In genomic region chr11:793556-793955, GRCh38 we compare ENCODE assay signal across 22 cellular contexts. TPM values are rescaled to one million over a fixed set of nuclear protein-coding genes. Genes with fewer than 3 reads are reported as not detected.
DNase-seq lines count a peak whose midpoint lies in the region.
"Had no signal": no experiment of that assay in that cellular context is flagged by ENCODE, and none has a peak within 500 bp of the region (broad histone marks: within the 10 kb centered on the region; RNA-seq: fewer than 3 reads in every experiment).

No MANE protein-coding gene starts in this region.

- DNase-seq in DMS 273 (lab: John Stamatoyannopoulos, UW; ENCODE audit: unreplicated experiment) = peak; percentile 95
- peak; percentile 22 for DNase-seq in M059J (ENCODE audit: low read depth)
- no peak for DNase-seq in activated T-helper 1 cell treated with anti-CD3 and anti-CD28 coated beads, Interleukin-12 subunit alpha, Interleukin-12 subunit beta, Interleukin-2, Interleukin-4 antibody, amounts not matched to agents 30 ng/mL and 10 ng/mL and 1 ng/mL, durations not matched to agents 14 hours and 24 hours and 36 hours (ENCODE audit: low spot score)
- DNase-seq in myocyte (ENCODE audit: low read depth) = peak; percentile 49
- no peak for DNase-seq in NCI-H146 treated with DMSO at 0.1 percent for 48 hours (lab: John Stamatoyannopoulos, UW; ENCODE audit: unreplicated experiment)
- DNase-seq in putamen (ENCODE audit: low spot score) = no peak
- no peak for DNase-seq in activated CD8-positive, alpha-beta memory T cell treated with anti-CD3 and anti-CD28 coated beads, Interleukin-2, amount 50 U/mL, for 4 hours
- DNase-seq: foreskin fibroblast; hypothalamus; Kasumi-1; lower lobe of right lung; NCI-H1092 treated with DMSO at 0.1 percent for 48 hours; NCI-H774; nucleus accumbens; OCI-M1; SHP77; stimulated activated CD4-positive, alpha-beta T cell treated with anti-CD3 and anti-CD28 coated beads, Interleukin-2, amount 100 ng/mL, for 48 hours; stimulated activated naive CD8-positive, alpha-beta T cell treated with anti-CD3 and anti-CD28 coated beads, Interleukin-15, amount 100 ng/mL, for 72 hours; transverse colon had no signal

- H3K36me3 Mint-ChIP-seq in activated T-helper 1 cell treated with anti-CD3 and anti-CD28 coated beads, Interleukin-12 subunit alpha, Interleukin-12 subunit beta, Interleukin-2, Interleukin-4 antibody, amounts not matched to agents 30 ng/mL and 10 ng/mL and 1 ng/mL, durations not matched to agents 14 hours and 24 hours and 36 hours (ENCODE audit: low read depth) = peaks cover 6% of the 10 kb centered on the region

- H3K4me3 Mint-ChIP-seq in activated T-helper 1 cell treated with anti-CD3 and anti-CD28 coated beads, Interleukin-12 subunit alpha, Interleukin-12 subunit beta, Interleukin-2, Interleukin-4 antibody, amounts not matched to agents 30 ng/mL and 10 ng/mL and 1 ng/mL, durations not matched to agents 14 hours and 24 hours and 36 hours = peak overlapping the region; percentile 59

- H3K27ac Mint-ChIP-seq in activated T-helper 1 cell treated with anti-CD3 and anti-CD28 coated beads, Interleukin-12 subunit alpha, Interleukin-12 subunit beta, Interleukin-2, Interleukin-4 antibody, amounts not matched to agents 30 ng/mL and 10 ng/mL and 1 ng/mL, durations not matched to agents 14 hours and 24 hours and 36 hours = no peak overlapping the region

- H3K9me3 Mint-ChIP-seq in activated T-helper 1 cell treated with anti-CD3 and anti-CD28 coated beads, Interleukin-12 subunit alpha, Interleukin-12 subunit beta, Interleukin-2, Interleukin-4 antibody, amounts not matched to agents 30 ng/mL and 10 ng/mL and 1 ng/mL, durations not matched to agents 14 hours and 24 hours and 36 hours = no peaks in the 10 kb centered on the region
- H3K9me3 Mint-ChIP-seq: stimulated activated naive CD8-positive, alpha-beta T cell treated with anti-CD3 and anti-CD28 coated beads, Interleukin-15, amount 100 ng/mL, for 72 hours had no signal

- intact Hi-C loops in activated T-helper 1 cell treated with anti-CD3 and anti-CD28 coated beads, Interleukin-12 subunit alpha, Interleukin-12 subunit beta, Interleukin-2, Interleukin-4 antibody, amounts not matched to agents 30 ng/mL and 10 ng/mL and 1 ng/mL, durations not matched to agents 14 hours and 24 hours and 36 hours (cut with micrococcal nuclease) = no loop called here

- peaks cover 4% of the 10 kb centered on the region for H3K4me1 Mint-ChIP-seq in activated T-helper 1 cell treated with anti-CD3 and anti-CD28 coated beads, Interleukin-12 subunit alpha, Interleukin-12 subunit beta, Interleukin-2, Interleukin-4 antibody, amounts not matched to agents 30 ng/mL and 10 ng/mL and 1 ng/mL, durations not matched to agents 14 hours and 24 hours and 36 hours (ENCODE audit: low read depth)

- H3K27me3 Mint-ChIP-seq in activated T-helper 1 cell treated with anti-CD3 and anti-CD28 coated beads, Interleukin-12 subunit alpha, Interleukin-12 subunit beta, Interleukin-2, Interleukin-4 antibody, amounts not matched to agents 30 ng/mL and 10 ng/mL and 1 ng/mL, durations not matched to agents 14 hours and 24 hours and 36 hours (ENCODE audit: insufficient read depth) = no peaks in the 10 kb centered on the region
- H3K27me3 Mint-ChIP-seq: stimulated activated naive CD8-positive, alpha-beta T cell treated with anti-CD3 and anti-CD28 coated beads, Interleukin-15, amount 100 ng/mL, for 72 hours had no signal

RNA-seq across cellular contexts. Expression of gene CEND1, which starts 3.7 kb away (rescaled TPM):
- total RNA-seq in M059J (2014; rRNA removed; shearing (Covaris generic)) = not detected in 2 replicates
- total RNA-seq in activated T-helper 1 cell treated with anti-CD3 and anti-CD28 coated beads, Interleukin-12 subunit alpha, Interleukin-12 subunit beta, Interleukin-2, Interleukin-4 antibody, amounts not matched to agents 30 ng/mL and 10 ng/mL and 1 ng/mL, durations not matched to agents 14 hours and 24 hours and 36 hours = 7.1 and 7.2 TPM in 2 replicates
- 0.53 and 0.94 TPM in 2 replicates for total RNA-seq in myocyte
- 1.2 TPM for polyA plus RNA-seq in myocyte (2012)
- total RNA-seq: breast epithelium, epithelial cell of proximal tubule, lower lobe of right lung, smooth muscle cell had no signal

RNA-seq across cellular contexts. Expression of gene SLC25A22, which starts 4.5 kb away (rescaled TPM):
- total RNA-seq in M059J (2014; rRNA removed; shearing (Covaris generic)) = 7.5 and 26.5 TPM in 2 replicates
- 87.6 and 92.0 TPM in 2 replicates for total RNA-seq in activated T-helper 1 cell treated with anti-CD3 and anti-CD28 coated beads, Interleukin-12 subunit alpha, Interleukin-12 subunit beta, Interleukin-2, Interleukin-4 antibody, amounts not matched to agents 30 ng/mL and 10 ng/mL and 1 ng/mL, durations not matched to agents 14 hours and 24 hours and 36 hours
- 8.0 and 15.5 TPM in 2 replicates for total RNA-seq in myocyte
- polyA plus RNA-seq in myocyte (2012) = 13.6 TPM

RNA-seq across cellular contexts. Expression of gene PIDD1, which starts 11.5 kb away (rescaled TPM):
- total RNA-seq in M059J (2014; rRNA removed; shearing (Covaris generic)) = 3.3 and 8.2 TPM in 2 replicates
- 25.2 and 27.9 TPM in 2 replicates for total RNA-seq in activated T-helper 1 cell treated with anti-CD3 and anti-CD28 coated beads, Interleukin-12 subunit alpha, Interleukin-12 subunit beta, Interleukin-2, Interleukin-4 antibody, amounts not matched to agents 30 ng/mL and 10 ng/mL and 1 ng/mL, durations not matched to agents 14 hours and 24 hours and 36 hours
- 10.5 and 14.7 TPM in 2 replicates for total RNA-seq in myocyte
- polyA plus RNA-seq in myocyte (2012) = 11.7 TPM

RNA-seq across cellular contexts. Expression of gene RPLP2, which starts 16.2 kb away (rescaled TPM):
- total RNA-seq in M059J (2014; rRNA removed; shearing (Covaris generic)) = 714 and 877 TPM in 2 replicates
- 2,072 and 2,148 TPM in 2 replicates for total RNA-seq in activated T-helper 1 cell treated with anti-CD3 and anti-CD28 coated beads, Interleukin-12 subunit alpha, Interleukin-12 subunit beta, Interleukin-2, Interleukin-4 antibody, amounts not matched to agents 30 ng/mL and 10 ng/mL and 1 ng/mL, durations not matched to agents 14 hours and 24 hours and 36 hours
- 381 and 504 TPM in 2 replicates for total RNA-seq in myocyte
- polyA plus RNA-seq in myocyte (2012) = 1,554 TPM

RNA-seq across cellular contexts. Expression of gene GATD1, which starts 16.3 kb away (rescaled TPM):
- total RNA-seq in M059J (2014; rRNA removed; shearing (Covaris generic)) = 22.5 and 25.6 TPM in 2 replicates
- total RNA-seq in activated T-helper 1 cell treated with anti-CD3 and anti-CD28 coated beads, Interleukin-12 subunit alpha, Interleukin-12 subunit beta, Interleukin-2, Interleukin-4 antibody, amounts not matched to agents 30 ng/mL and 10 ng/mL and 1 ng/mL, durations not matched to agents 14 hours and 24 hours and 36 hours = 70.4 and 81.7 TPM in 2 replicates
- 34.5 and 45.8 TPM in 2 replicates for total RNA-seq in myocyte
- polyA plus RNA-seq in myocyte (2012) = 49.6 TPM

Comparison
In these comparisons a context has a peak if more than half of its experiments do, and no peak if none do; other contexts are left out.
1. DNase-seq: peak in DMS 273 (single experiment), M059J (single experiment) and myocyte (single experiment); none in activated T-helper 1 cell treated with anti-CD3 and anti-CD28 coated beads, Interleukin-12 subunit alpha, Interleukin-12 subunit beta, Interleukin-2, Interleukin-4 antibody, amounts not matched to agents 30 ng/mL and 10 ng/mL and 1 ng/mL, durations not matched to agents 14 hours and 24 hours and 36 hours (single experiment), NCI-H146 treated with DMSO at 0.1 percent for 48 hours (single experiment), putamen (single experiment) and activated CD8-positive, alpha-beta memory T cell treated with anti-CD3 and anti-CD28 coated beads, Interleukin-2, amount 50 U/mL, for 4 hours (single experiment).